In genomic region chr5:156556666-156557401, GRCh38 we compare ENCODE assay signal across 17 cellular contexts.
DNase-seq lines count a peak whose midpoint lies in the region; ATAC-seq and TF ChIP-seq lines count a peak whose summit lies in the region.
"Had no signal": no experiment of that assay in that cellular context is flagged by ENCODE, and none has a peak within 500 bp of the region (broad histone marks: within the 10 kb centered on the region; RNA-seq: fewer than 3 reads in every experiment).

No MANE protein-coding gene starts in this region.

- H3K27me3 ChIP-seq in PC-3 (ENCODE audit: low read length): no peaks in the 10 kb centered on the region

- H3K79me2 ChIP-seq in PC-3 (ENCODE audit: low read length): no peaks in the 10 kb centered on the region

- H4K20me1 ChIP-seq in PC-3 (ENCODE audit: low read length): no peaks in the 10 kb centered on the region

- H3K4me3 ChIP-seq in PC-3 (ENCODE audit: low read length): no peak overlapping the region
- H3K4me3 ChIP-seq: SK-N-MC had no signal

- no TSS peak for BruUV-seq in PC-3 (replicated peaks; lab: Mats Ljungman, UMichigan)

- H3K9me2 ChIP-seq in PC-3 (replicated peaks; ENCODE audit: low read length): no peaks in the 10 kb centered on the region

- no peak overlapping the region for H2AFZ ChIP-seq in PC-3 (ENCODE audit: low read length)

- CTCF ChIA-PET in PC-3 (lab: Charles Lee): no interaction called here

- TF ChIP-seq CTCF in PC-3 (conservative IDR thresholded peaks at IDR 0.05; ENCODE audit: low read depth, low read length): no peak

- no peak overlapping the region for H3K4me2 ChIP-seq in PC-3 (ENCODE audit: low read length)

- no peaks in the 10 kb centered on the region for H3K9me3 ChIP-seq in PC-3 (ENCODE audit: low read length)

- no peaks in the 10 kb centered on the region for H3K4me1 ChIP-seq in PC-3 (ENCODE audit: insufficient read depth, low read length)

- no peak overlapping the region for H3K27ac ChIP-seq in PC-3 (ENCODE audit: low read length)
- H3K27ac ChIP-seq: C4-2B, SK-N-MC had no signal

- no peak overlapping the region for H3K9ac ChIP-seq in PC-3 (ENCODE audit: low read length)

- ATAC-seq in PC-3 (no peak), HG02571 (IDR thresholded peaks at IDR 0.05; ENCODE audit: unreplicated experiment) (no peak)

- POLR2A ChIA-PET in PC-3 (lab: Charles Lee; ENCODE audit: unreplicated experiment): no interaction called here

- H3F3A ChIP-seq in PC-3 (ENCODE audit: low read length, unreplicated experiment): no peaks in the 10 kb centered on the region

- DNase-seq in NCI-H1694 (lab: John Stamatoyannopoulos, UW): peak; percentile 21
- DNase-seq in NCI-H524 treated with DMSO at 0.1 percent for 48 hours (lab: John Stamatoyannopoulos, UW): peak; percentile 20
- peak; percentile 88 for DNase-seq in foreskin melanocyte
- DNase-seq in superior temporal gyrus (ENCODE audit: extremely low spot score): peak; percentile 60
- no peak for DNase-seq in activated naive CD4-positive, alpha-beta T cell treated with anti-CD3 and anti-CD28 coated beads, Interleukin-2, amount 50 U/mL, for 16 hours
- DNase-seq in PC-3: no peak
- DNase-seq: ACHN, COR-L47, GOT3, MM.1S, NCI-H1105, NCI-H187 treated with DMSO at 0.1 percent for 48 hours, NCI-H345, Right ventricle myocardium superior had no signal

- H3K36me3 ChIP-seq in PC-3 (ENCODE audit: low read depth, low read length): no peaks in the 10 kb centered on the region

- intact Hi-C loops in PC-3 (cut with micrococcal nuclease): no loop called here

Comparison
In these comparisons a context has a peak if more than half of its experiments do, and no peak if none do; other contexts are left out.
1. DNase-seq: peak in NCI-H1694 (single experiment), NCI-H524 treated with DMSO at 0.1 percent for 48 hours (single experiment), foreskin melanocyte (single experiment) and superior temporal gyrus (single experiment); none in activated naive CD4-positive, alpha-beta T cell treated with anti-CD3 and anti-CD28 coated beads, Interleukin-2, amount 50 U/mL, for 16 hours (single experiment) and PC-3 (single experiment).